In genomic region chr5:141940695-141941271, GRCh38 we compare ENCODE assay signal across 8 cellular contexts. TPM values are rescaled to one million over a fixed set of nuclear protein-coding genes. Genes with fewer than 3 reads are reported as not detected.
A peak's percentile ranks its signal among the peaks of the same experiment; 100 is the strongest.
DNase-seq lines count a peak whose midpoint lies in the region; ATAC-seq and TF ChIP-seq lines count a peak whose summit lies in the region.

No MANE protein-coding gene starts in this region.

- CTCF ChIA-PET in activated CD4-positive, alpha-beta T cell treated with anti-CD3 and anti-CD28 coated beads, Interleukin-2, amount 10 ng/mL, durations not matched to agents 7 days and 5 days (lab: Charles Lee) = interaction anchor here (0.6 to 11.2 kb wide), 9 partner anchors 10 to 249 kb away, joined by 3 to 93 read pairs (median 5); partner anchors contain the start of genes DELE1, PCDH12 and RNF14

- peaks cover 12% of the 10 kb centered on the region for H3K4me1 Mint-ChIP-seq in activated CD4-positive, alpha-beta T cell treated with anti-CD3 and anti-CD28 coated beads, Interleukin-2, amount 10 ng/mL, durations not matched to agents 7 days and 5 days
- peaks cover 6% of the 10 kb centered on the region for H3K4me1 Mint-ChIP-seq in activated T-helper 17 cell treated with anti-CD3 and anti-CD28 coated beads, Interleukin-2, amount 50 U/mL, for 72 hours

- H4K20me1 ChIP-seq in hepatocyte (ENCODE audit: insufficient read depth, poor library complexity, severe bottlenecking) = no peaks in the 10 kb centered on the region

- 72% methylated on average over 6 of the region's 6 CpGs for WGBS in hepatocyte (ENCODE audit: low lambda C conversion rate, missing lambda C conversion rate)

- intact Hi-C loops in tibial artery (cut with DNase I; ENCODE audit: low total_unique reads) = no loop called here

- H3K36me3 Mint-ChIP-seq in activated CD4-positive, alpha-beta T cell treated with anti-CD3 and anti-CD28 coated beads, Interleukin-2, amount 10 ng/mL, durations not matched to agents 7 days and 5 days (ENCODE audit: low read depth) = peaks cover 18% of the 10 kb centered on the region
- H3K36me3 Mint-ChIP-seq in activated T-helper 17 cell treated with anti-CD3 and anti-CD28 coated beads, Interleukin-2, amount 50 U/mL, for 72 hours (ENCODE audit: low read depth) = peaks cover 39% of the 10 kb centered on the region

- no peak overlapping the region for H3K4me3 Mint-ChIP-seq in activated CD4-positive, alpha-beta T cell treated with anti-CD3 and anti-CD28 coated beads, Interleukin-2, amount 10 ng/mL, durations not matched to agents 7 days and 5 days
- H3K4me3 Mint-ChIP-seq in activated T-helper 17 cell treated with anti-CD3 and anti-CD28 coated beads, Interleukin-2, amount 50 U/mL, for 72 hours = no peak overlapping the region

- H3K27ac ChIP-seq in hepatocyte (peak overlapping the region; percentile 80), tibial artery (peak overlapping the region; percentile 56 to 59)

- H3K79me2 ChIP-seq in hepatocyte = no peaks in the 10 kb centered on the region

- H3K27me3 ChIP-seq in hepatocyte (no peaks in the 10 kb centered on the region), tibial artery (peaks cover 0 to 3% of the 10 kb centered on the region in 2 donors)

- ATAC-seq in activated T-helper 17 cell treated with anti-CD3 and anti-CD28 coated beads, Interleukin-2, amount 50 U/mL, for 72 hours (replicated peaks) = peak; percentile 32
- ATAC-seq in GM18868 (IDR thresholded peaks at IDR 0.05; ENCODE audit: unreplicated experiment) = no peak

- H3K27me3 Mint-ChIP-seq in activated CD4-positive, alpha-beta T cell treated with anti-CD3 and anti-CD28 coated beads, Interleukin-2, amount 10 ng/mL, durations not matched to agents 7 days and 5 days = no peaks in the 10 kb centered on the region
- H3K27me3 Mint-ChIP-seq in activated T-helper 17 cell treated with anti-CD3 and anti-CD28 coated beads, Interleukin-2, amount 50 U/mL, for 72 hours = no peaks in the 10 kb centered on the region

- H3K4me3 ChIP-seq in hepatocyte (no peak overlapping the region), tibial artery (no peak overlapping the region)

- POLR2A ChIA-PET in activated CD4-positive, alpha-beta T cell treated with anti-CD3 and anti-CD28 coated beads, Interleukin-2, amount 10 ng/mL, durations not matched to agents 7 days and 5 days (lab: Charles Lee) = no interaction called here

- H3K9me2 ChIP-seq in hepatocyte (replicated peaks; ENCODE audit: insufficient read depth) = no peaks in the 10 kb centered on the region

- H2AFZ ChIP-seq in hepatocyte = no peak overlapping the region

- no peaks in the 10 kb centered on the region for H3K9me3 ChIP-seq in hepatocyte (ENCODE audit: low read depth)
- no peaks in the 10 kb centered on the region for H3K9me3 ChIP-seq in tibial artery

- TF ChIP-seq CTCF in hepatocyte (IDR thresholded peaks at IDR 0.05; ENCODE audit: poor library complexity) = no peak
- no peak for TF ChIP-seq CTCF in tibial artery (IDR thresholded peaks at IDR 0.05)

- H3K36me3 ChIP-seq in hepatocyte (replicated peaks; ENCODE audit: insufficient read depth, low read depth) (no peaks in the 10 kb centered on the region), tibial artery (peaks cover 24 to 43% (median 39%) of the 10 kb centered on the region in 3 donors)

- no peak overlapping the region for H3K4me2 ChIP-seq in hepatocyte

- peak overlapping the region; percentile 66 for H3K27ac Mint-ChIP-seq in activated CD4-positive, alpha-beta T cell treated with anti-CD3 and anti-CD28 coated beads, Interleukin-2, amount 10 ng/mL, durations not matched to agents 7 days and 5 days
- peak overlapping the region; percentile 44 for H3K27ac Mint-ChIP-seq in activated T-helper 17 cell treated with anti-CD3 and anti-CD28 coated beads, Interleukin-2, amount 50 U/mL, for 72 hours

- no peak for DNase-seq in activated CD4-positive, alpha-beta T cell treated with anti-CD3 and anti-CD28 coated beads, Interleukin-2, amount 10 ng/mL, durations not matched to agents 7 days and 5 days
- no peak for DNase-seq in activated CD4-positive, alpha-beta T cell treated with anti-CD3 and anti-CD28 coated beads, Interleukin-2, amount 50 U/mL, for 1 hour
- no peak for DNase-seq in hepatocyte (ENCODE audit: low spot score)
- DNase-seq in tibial artery = peak; percentile 38 to 70
- DNase-seq in islet precursor cell = no peak
- no peak for DNase-seq in NCI-H187 treated with DMSO at 0.1 percent for 48 hours (lab: John Stamatoyannopoulos, UW)

- peaks cover 11% of the 10 kb centered on the region for H3K4me1 ChIP-seq in hepatocyte (ENCODE audit: insufficient read depth)
- peaks cover 0 to 25% (median 18%) of the 10 kb centered on the region in 4 donors for H3K4me1 ChIP-seq in tibial artery

- no peaks in the 10 kb centered on the region for H3K9me3 Mint-ChIP-seq in activated CD4-positive, alpha-beta T cell treated with anti-CD3 and anti-CD28 coated beads, Interleukin-2, amount 10 ng/mL, durations not matched to agents 7 days and 5 days
- H3K9me3 Mint-ChIP-seq in activated T-helper 17 cell treated with anti-CD3 and anti-CD28 coated beads, Interleukin-2, amount 50 U/mL, for 72 hours = no peaks in the 10 kb centered on the region

RNA-seq across cellular contexts. Expression of gene DELE1, which starts 17.1 kb away (rescaled TPM):
- 10 to 100 TPM; 71.5 to 72.1 TPM for total RNA-seq in activated CD4-positive, alpha-beta T cell treated with anti-CD3 and anti-CD28 coated beads, Interleukin-2, amount 10 ng/mL, durations not matched to agents 7 days and 5 days
- total RNA-seq in activated T-helper 17 cell treated with anti-CD3 and anti-CD28 coated beads, Interleukin-2, amount 50 U/mL, for 72 hours = 10 to 100 TPM; 80.4 to 82.8 TPM
- 57.2 and 62.0 TPM in 2 replicates for total RNA-seq in hepatocyte
- polyA plus RNA-seq in hepatocyte = 31.5 and 32.6 TPM in 2 replicates

RNA-seq across cellular contexts. Expression of gene PCDH12, which starts 17.2 kb away (rescaled TPM):
- under 1 TPM; 0.73 to 0.82 TPM for total RNA-seq in activated CD4-positive, alpha-beta T cell treated with anti-CD3 and anti-CD28 coated beads, Interleukin-2, amount 10 ng/mL, durations not matched to agents 7 days and 5 days
- 1 to 10 TPM in 1 of 2 donors, under 1 TPM in 1; 0.54 to 4.3 TPM for total RNA-seq in activated T-helper 17 cell treated with anti-CD3 and anti-CD28 coated beads, Interleukin-2, amount 50 U/mL, for 72 hours
- 1.1 and 4.5 TPM in 2 replicates for total RNA-seq in hepatocyte
- polyA plus RNA-seq in hepatocyte = 0.06 and 0.42 TPM in 2 replicates

RNA-seq across cellular contexts. Expression of gene RNF14, which starts 28.1 kb away (rescaled TPM):
- total RNA-seq in activated CD4-positive, alpha-beta T cell treated with anti-CD3 and anti-CD28 coated beads, Interleukin-2, amount 10 ng/mL, durations not matched to agents 7 days and 5 days = 10 to 100 TPM; 28.8 to 33.7 TPM
- 10 to 100 TPM; 28.4 to 30.8 TPM for total RNA-seq in activated T-helper 17 cell treated with anti-CD3 and anti-CD28 coated beads, Interleukin-2, amount 50 U/mL, for 72 hours
- 53.0 and 57.8 TPM in 2 replicates for total RNA-seq in hepatocyte
- 48.2 and 52.6 TPM in 2 replicates for polyA plus RNA-seq in hepatocyte

Comparison
In these comparisons a context has a peak if more than half of its experiments do, and no peak if none do; other contexts are left out.
1. DNase-seq: peak in tibial artery (2 of 2); none in activated CD4-positive, alpha-beta T cell treated with anti-CD3 and anti-CD28 coated beads, Interleukin-2, amount 10 ng/mL, durations not matched to agents 7 days and 5 days (single experiment), activated CD4-positive, alpha-beta T cell treated with anti-CD3 and anti-CD28 coated beads, Interleukin-2, amount 50 U/mL, for 1 hour (single experiment), hepatocyte (single experiment), islet precursor cell (single experiment) and NCI-H187 treated with DMSO at 0.1 percent for 48 hours (single experiment).